Comparison of ENCODE assay signal across 8 cellular contexts in genomic region chr1:85048296-85049064, GRCh38. TPM values are rescaled to one million over a fixed set of nuclear protein-coding genes. Genes with fewer than 3 reads are reported as not detected.
DNase-seq lines count a peak whose midpoint lies in the region; ATAC-seq and TF ChIP-seq lines count a peak whose summit lies in the region.

A gene with protein sequence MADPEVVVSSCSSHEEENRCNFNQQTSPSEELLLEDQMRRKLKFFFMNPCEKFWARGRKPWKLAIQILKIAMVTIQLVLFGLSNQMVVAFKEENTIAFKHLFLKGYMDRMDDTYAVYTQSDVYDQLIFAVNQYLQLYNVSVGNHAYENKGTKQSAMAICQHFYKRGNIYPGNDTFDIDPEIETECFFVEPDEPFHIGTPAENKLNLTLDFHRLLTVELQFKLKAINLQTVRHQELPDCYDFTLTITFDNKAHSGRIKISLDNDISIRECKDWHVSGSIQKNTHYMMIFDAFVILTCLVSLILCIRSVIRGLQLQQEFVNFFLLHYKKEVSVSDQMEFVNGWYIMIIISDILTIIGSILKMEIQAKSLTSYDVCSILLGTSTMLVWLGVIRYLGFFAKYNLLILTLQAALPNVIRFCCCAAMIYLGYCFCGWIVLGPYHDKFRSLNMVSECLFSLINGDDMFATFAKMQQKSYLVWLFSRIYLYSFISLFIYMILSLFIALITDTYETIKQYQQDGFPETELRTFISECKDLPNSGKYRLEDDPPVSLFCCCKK (minus strand): TSS chr1:85048500. CDS start chr1:85045360, 3,140 bp downstream.

- H3K4me3 ChIP-seq in AG09309 (ENCODE audit: control insufficient read depth, low read depth, low read length): peak within 1 kb of the TSS; percentile 43
- H3K4me3 ChIP-seq in right cardiac atrium (ENCODE audit: low read length): peak within 1 kb of the TSS; percentile 64
- H3K4me3 ChIP-seq in skeletal muscle cell (ENCODE audit: low read depth, low read length): peak within 1 kb of the TSS; percentile 34

- CTCF ChIA-PET in activated naive CD4-positive, alpha-beta T cell treated with anti-CD3 and anti-CD28 coated beads for 36 hours (lab: Charles Lee): interaction anchor here (1.0 to 1.9 kb wide), 2 partner anchors 21 to 104 kb away, joined by 3 to 8 read pairs; no protein-coding TSS in a partner anchor

- peak within 1 kb of the TSS; percentile 68 for H3K4me3 Mint-ChIP-seq in activated naive CD4-positive, alpha-beta T cell treated with anti-CD3 and anti-CD28 coated beads for 36 hours

- TF ChIP-seq POLR2A in GM18951 (IDR thresholded peaks at IDR 0.05; ENCODE audit: extremely low read depth, insufficient read depth, insufficient read length): peak; percentile 32

- H3K9me3 Mint-ChIP-seq in activated naive CD4-positive, alpha-beta T cell treated with anti-CD3 and anti-CD28 coated beads for 36 hours: no peaks in the 10 kb centered on the region

- ATAC-seq in HG03064 (IDR thresholded peaks at IDR 0.05; ENCODE audit: low read depth, unreplicated experiment) (peak; percentile 72), right cardiac atrium (peak; percentile 70 to 79)

- no peaks in the 10 kb centered on the region for H3K9me3 ChIP-seq in right cardiac atrium (ENCODE audit: control insufficient read depth, low read length)

- intact Hi-C loops in activated naive CD4-positive, alpha-beta T cell treated with anti-CD3 and anti-CD28 coated beads for 36 hours (cut with micrococcal nuclease): loop anchor here (1.0 to 5.0 kb wide), 5 partner anchors 14 to 153 kb away; partner anchors contain the start of gene SYDE2
- intact Hi-C loops in right cardiac atrium (cut with DNase I): no loop called here

- H3K4me1 ChIP-seq in right cardiac atrium (ENCODE audit: control insufficient read depth, insufficient read depth, low read length): peaks cover 5% of the 10 kb centered on the region

- DNase-seq in AG09309 (ENCODE audit: low read depth) (no peak), NCI-H774 (lab: John Stamatoyannopoulos, UW) (peak; percentile 66), right cardiac atrium (peak; percentile 28 to 71 (median 64)), skeletal muscle cell (ENCODE audit: low read depth) (no peak), pons (ENCODE audit: low spot score) (no peak)
- DNase-seq in activated naive CD4-positive, alpha-beta T cell treated with anti-CD3 and anti-CD28 coated beads for 36 hours: peak; percentile 52

- no peak within 1 kb of the TSS for H3K27ac Mint-ChIP-seq in activated naive CD4-positive, alpha-beta T cell treated with anti-CD3 and anti-CD28 coated beads for 36 hours

- WGBS in right cardiac atrium: 2% methylated on average over 73 of the region's 73 CpGs

- no peaks in the 10 kb centered on the region for H3K36me3 Mint-ChIP-seq in activated naive CD4-positive, alpha-beta T cell treated with anti-CD3 and anti-CD28 coated beads for 36 hours (ENCODE audit: low read depth)

- peak within 1 kb of the TSS; percentile 12 for H3K27ac ChIP-seq in right cardiac atrium (ENCODE audit: low read length)

- no peaks in the 10 kb centered on the region for H3K27me3 ChIP-seq in right cardiac atrium (ENCODE audit: control insufficient read depth, insufficient read depth)

- no peak for TF ChIP-seq CTCF in AG09309 (IDR thresholded peaks at IDR 0.05; ENCODE audit: control insufficient read depth, insufficient read depth, low read depth, low read length, missing control alignments)

- H3K27me3 Mint-ChIP-seq in activated naive CD4-positive, alpha-beta T cell treated with anti-CD3 and anti-CD28 coated beads for 36 hours (ENCODE audit: low read depth): peaks cover 33% of the 10 kb centered on the region

- peaks cover 18% of the 10 kb centered on the region for H3K4me1 Mint-ChIP-seq in activated naive CD4-positive, alpha-beta T cell treated with anti-CD3 and anti-CD28 coated beads for 36 hours (ENCODE audit: low read depth)

- in situ Hi-C loops in GM18951 (cut with MboI; ENCODE audit: low sequenced_read_pairs, unreplicated experiment): no loop called here

RNA-seq across cellular contexts. Expression of the gene that starts here (rescaled TPM):
- total RNA-seq in activated naive CD4-positive, alpha-beta T cell treated with anti-CD3 and anti-CD28 coated beads for 36 hours: under 1 TPM; 0.19 to 0.30 TPM
- 10 to 100 TPM in 3 of 4 donors, 1 to 10 TPM in 1; 9.0 to 18.9 (median 16.1) TPM for total RNA-seq in right cardiac atrium
- 15.2 TPM for polyA plus RNA-seq in right cardiac atrium

Comparison
In these comparisons a context has a peak if more than half of its experiments do, and no peak if none do; other contexts are left out.
1. RNA of the gene that starts here (total RNA-seq): 9.0 to 18.9 TPM in right cardiac atrium; 0.19 to 0.30 TPM in activated naive CD4-positive, alpha-beta T cell treated with anti-CD3 and anti-CD28 coated beads for 36 hours; every median in the first group is over 4 times any median in the second.
2. Peak in DNase-seq in activated naive CD4-positive, alpha-beta T cell treated with anti-CD3 and anti-CD28 coated beads for 36 hours; RNA of the gene not detected or under 1 TPM.
3. DNase-seq: peak in NCI-H774 (single experiment) and right cardiac atrium (3 of 3); none in AG09309 (single experiment), skeletal muscle cell (single experiment) and pons (single experiment).
4. Peak in every context shown above with its lines, with median percentiles within 50 percentile points of each other: H3K4me3 ChIP-seq.